ENCODE assay signal across 3 cellular contexts in genomic region chr1:181748013-181748412, GRCh38.
"Had no signal": no experiment of that assay in that cellular context is flagged by ENCODE, and none has a peak within 500 bp of the region (broad histone marks: within the 10 kb centered on the region; RNA-seq: fewer than 3 reads in every experiment).

No MANE protein-coding gene starts in this region.

- DNase-seq: GDM1, GF-D8 had no signal

- H3K4me3 ChIP-seq: GM12878 had no signal
